In the genomic region with DNA sequence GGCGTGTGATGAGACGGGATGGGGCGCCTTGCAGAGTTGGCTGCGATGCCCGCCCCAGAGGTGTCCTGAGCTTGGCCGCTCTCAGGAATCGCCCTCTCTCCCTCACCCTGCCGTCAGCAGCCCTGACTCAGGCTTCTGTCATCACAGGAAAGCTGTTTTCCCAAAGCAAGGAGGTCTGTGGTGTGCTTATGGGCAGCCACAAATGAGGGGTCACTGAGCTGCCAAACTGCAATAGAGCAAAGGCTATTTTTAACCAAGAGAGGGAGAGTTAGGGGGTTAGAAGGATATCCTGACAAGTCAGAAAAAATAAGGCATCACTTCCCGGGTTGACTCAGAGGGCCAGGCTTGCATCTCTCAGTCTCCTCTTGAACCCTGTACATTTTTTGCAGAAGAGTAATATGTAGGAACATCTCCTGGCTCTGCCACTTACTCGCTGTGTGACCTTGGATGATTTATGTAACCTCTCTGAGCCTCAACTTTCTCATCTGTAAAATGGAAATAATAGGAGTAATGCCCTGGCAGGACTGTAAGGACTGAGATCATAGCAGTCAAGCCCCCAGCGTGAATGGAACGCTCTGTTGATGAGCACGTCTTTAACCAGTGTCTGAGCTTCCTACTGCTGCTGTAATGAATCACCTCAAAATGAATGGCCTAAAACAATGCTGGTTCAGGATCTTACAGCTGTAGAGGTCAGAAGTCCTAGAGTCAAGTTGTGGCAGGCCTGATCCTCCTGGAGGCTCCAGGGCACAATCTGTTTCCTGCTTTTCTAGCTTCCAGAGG, we compare ENCODE assay signal across 14 cellular contexts.
DNase-seq lines count a peak whose midpoint lies in the region; FAIRE-seq and TF ChIP-seq lines count a peak whose summit lies in the region.
"Had no signal": no experiment of that assay in that cellular context is flagged by ENCODE, and none has a peak within 500 bp of the region (broad histone marks: within the 10 kb centered on the region; RNA-seq: fewer than 3 reads in every experiment).

No MANE protein-coding gene starts in this region.

- TF ChIP-seq POLR2A in GM12892 (IDR thresholded peaks at IDR 0.05; ENCODE audit: low read depth, low read length): no peak

- peaks cover 20% of the 10 kb centered on the region for H3K4me1 Mint-ChIP-seq in osteocyte (ENCODE audit: unreplicated experiment)
- H3K4me1 Mint-ChIP-seq: H9 had no signal

- peaks cover 11% of the 10 kb centered on the region for H3K9me3 Mint-ChIP-seq in osteocyte (ENCODE audit: unreplicated experiment)

- in situ Hi-C loops in Caki2 (cut with HindIII; ENCODE audit: low pct_unique_long_range_greater_than_20kb, low sequenced_read_pairs): no loop called here

- no peak overlapping the region for H3K4me3 ChIP-seq in epithelial cell of proximal tubule (ENCODE audit: low read depth, low read length)
- H3K4me3 ChIP-seq: left ventricle myocardium inferior had no signal

- TF ChIP-seq CTCF in epithelial cell of proximal tubule (conservative IDR thresholded peaks at IDR 0.05; ENCODE audit: low read depth, low read length) (no peak), osteocyte (IDR thresholded peaks at IDR 0.05) (no peak)

- no peaks in the 10 kb centered on the region for H3K27me3 Mint-ChIP-seq in osteocyte (ENCODE audit: unreplicated experiment)

- FAIRE-seq in GM12892 (lab: Jason Lieb, UNC): no peak

- H3K36me3 Mint-ChIP-seq in osteocyte (ENCODE audit: unreplicated experiment): peaks cover 3% of the 10 kb centered on the region

- peak overlapping the region; percentile 54 for H3K27ac Mint-ChIP-seq in osteocyte (ENCODE audit: unreplicated experiment)
- H3K27ac Mint-ChIP-seq: activated T-helper 2 cell treated with anti-CD3 and anti-CD28 coated beads, Interferon-gamma antibody, Interleukin-2, Interleukin-4, amounts not matched to agents 10 μg/mL and 5 μg/mL and 100 μg/mL, durations not matched to agents 14 hours and 24 hours and 36 hours; H9 had no signal

- H3K4me3 Mint-ChIP-seq in osteocyte (ENCODE audit: unreplicated experiment): no peak overlapping the region
- H3K4me3 Mint-ChIP-seq: H9 had no signal

- DNase-seq in Caki2 (ENCODE audit: low read depth): peak; percentile 94
- peak; percentile 84 for DNase-seq in RKO (ENCODE audit: low spot score)
- peak; percentile 80 for DNase-seq in epithelial cell of proximal tubule (ENCODE audit: low read depth)
- no peak for DNase-seq in osteocyte (ENCODE audit: extremely low spot score, unreplicated experiment)
- DNase-seq in GM12892 (ENCODE audit: insufficient read length): no peak
- no peak for DNase-seq in activated CD8-positive, alpha-beta memory T cell treated with anti-CD3 and anti-CD28 coated beads, Interleukin-2, amount 50 U/mL, for 4 hours
- DNase-seq in SHP77 (lab: John Stamatoyannopoulos, UW): no peak
- DNase-seq in NCI-H2029 treated with DMSO at 0.1 percent for 48 hours (lab: John Stamatoyannopoulos, UW): no peak
- DNase-seq: effector CD4-positive, alpha-beta T cell; H9; left ventricle myocardium inferior; NCI-H1436; retina had no signal

Comparison
In these comparisons a context has a peak if more than half of its experiments do, and no peak if none do; other contexts are left out.
1. DNase-seq: peak in Caki2 (single experiment), RKO (single experiment) and epithelial cell of proximal tubule (single experiment); none in osteocyte (single experiment), GM12892 (single experiment), activated CD8-positive, alpha-beta memory T cell treated with anti-CD3 and anti-CD28 coated beads, Interleukin-2, amount 50 U/mL, for 4 hours (single experiment), SHP77 (0 of 2) and NCI-H2029 treated with DMSO at 0.1 percent for 48 hours (single experiment).